24 cellular contexts compared by ENCODE assay signal in genomic region chr9:18281291-18281690, GRCh38.
"Had no signal": no experiment of that assay in that cellular context is flagged by ENCODE, and none has a peak within 500 bp of the region (broad histone marks: within the 10 kb centered on the region; RNA-seq: fewer than 3 reads in every experiment).

No MANE protein-coding gene starts in this region.

- H3K36me3 ChIP-seq: neural progenitor cell, ovary, right lobe of liver, sigmoid colon, stomach, thoracic aorta, transverse colon, upper lobe of right lung, uterus had no signal

- H3K4me3 ChIP-seq: neural progenitor cell, ovary, psoas muscle, right lobe of liver, sigmoid colon, stomach, thoracic aorta, tibial artery, transverse colon, upper lobe of right lung, uterus had no signal

- ATAC-seq: natural killer cell; psoas muscle; right cardiac atrium; right lobe of liver; stimulated activated effector memory CD8-positive, alpha-beta T cell treated with anti-CD3 and anti-CD28 coated beads, Interleukin-12 subunit alpha, Interleukin-12 subunit beta, amount 100 ng/mL, for 72 hours; stimulated activated naive B cell treated with anti-CD40 and anti-IgM and Interleukin-4, amounts not matched to agents 10 μg/mL and 1 μg/mL and 100 μg/mL, for 72 hours; upper lobe of right lung had no signal

- H3K9me3 ChIP-seq: ovary, psoas muscle, right lobe of liver, tibial artery, upper lobe of right lung, uterus had no signal

- DNase-seq: natural killer cell; occipital lobe; ovary; posterior cingulate gyrus; right cardiac atrium; right lobe of liver; sigmoid colon; small intestine; stimulated activated CD4-positive, alpha-beta T cell treated with anti-CD3 and anti-CD28 coated beads, Interleukin-15, amount 100 ng/mL, for 24 hours; stimulated activated CD4-positive, alpha-beta T cell treated with anti-CD3 and anti-CD28 coated beads, Interleukin-2, amount 100 ng/mL, for 24 hours; stimulated activated CD4-positive, alpha-beta T cell treated with anti-CD3 and anti-CD28 coated beads, Interleukin-2, amount 100 ng/mL, for 48 hours; stimulated activated CD4-positive, alpha-beta T cell treated with anti-CD3 and anti-CD28 coated beads, Interleukin-4, amount 100 ng/mL, for 24 hours; stimulated activated naive B cell treated with anti-CD40 and anti-IgM and Interleukin-4, amounts not matched to agents 10 μg/mL and 1 μg/mL and 100 μg/mL, for 72 hours; stimulated activated naive CD4-positive, alpha-beta T cell treated with Interleukin-2 at 50 U/mL for 16 hours; stomach; tibial artery; transverse colon; upper lobe of right lung; uterus had no signal

- H3K4me1 ChIP-seq: neural progenitor cell, parathyroid adenoma, psoas muscle, right lobe of liver, sigmoid colon, stomach, tibial artery, transverse colon, upper lobe of right lung, uterus had no signal

- H3K27me3 ChIP-seq: neural progenitor cell, ovary, right lobe of liver, sigmoid colon, stomach, tibial artery, transverse colon, upper lobe of right lung, uterus had no signal

- H3K27ac ChIP-seq: neural progenitor cell, ovary, parathyroid adenoma, psoas muscle, right lobe of liver, sigmoid colon, stomach, thoracic aorta, tibial artery, transverse colon, upper lobe of right lung, uterus had no signal
